8 cellular contexts compared by ENCODE assay signal in the genomic region with DNA sequence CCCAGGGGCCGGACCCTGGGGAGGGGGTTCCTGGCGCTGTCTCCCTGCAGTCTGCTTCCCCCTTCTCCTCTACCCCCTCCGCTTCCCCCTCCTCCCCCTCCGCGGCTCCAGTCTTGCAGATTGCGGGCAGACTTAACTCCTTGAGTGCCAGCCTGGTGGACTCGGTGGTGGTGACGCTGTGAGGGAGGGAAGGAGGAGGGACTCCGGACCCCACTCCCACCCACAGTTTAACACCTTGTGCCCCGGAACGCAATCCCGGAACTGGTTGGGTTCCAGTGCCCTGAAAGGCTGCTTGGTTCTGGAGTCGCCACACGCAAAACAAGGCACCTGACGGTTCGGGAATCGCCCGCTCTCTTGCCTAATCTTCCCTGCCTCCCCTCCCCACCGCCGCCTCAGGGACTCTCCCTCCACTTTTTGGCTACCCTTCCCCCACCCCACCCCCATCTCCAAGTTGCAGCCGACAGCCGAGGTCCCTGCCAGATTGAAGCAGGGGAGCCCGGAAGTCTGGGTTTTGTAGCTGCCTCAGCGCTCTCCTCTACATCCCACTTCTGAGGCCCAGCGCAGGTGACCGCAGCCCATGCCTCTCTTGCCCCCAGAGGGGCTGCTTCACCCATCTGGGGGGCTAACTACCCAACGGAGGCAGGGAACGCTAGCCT. TPM values are rescaled to one million over a fixed set of nuclear protein-coding genes. Genes with fewer than 3 reads are reported as not detected.
DNase-seq lines count a peak whose midpoint lies in the region; ATAC-seq and TF ChIP-seq lines count a peak whose summit lies in the region.

No MANE protein-coding gene starts in this region.

- BruUV-seq in OCI-LY7 (replicated peaks; lab: Mats Ljungman, UMichigan), result no TSS peak

- WGBS in esophagus, 2 donors, result 0% methylated on average over 24 to 26 of the region's 28 CpGs

- DNase-seq in HT-29 (ENCODE audit: low spot score), result peak; percentile 92
- peak; percentile 84 for DNase-seq in OCI-LY7 (ENCODE audit: low spot score)
- DNase-seq in activated T-cell treated with anti-CD3 and anti-CD28 coated beads, Interleukin-2, amount 50 U/mL, for 1 hour, result peak; percentile 82
- DNase-seq in mucosa of gallbladder (ENCODE audit: low spot score), result peak; percentile 88
- peak; percentile 82 for DNase-seq in stimulated activated naive CD8-positive, alpha-beta T cell treated with anti-CD3 and anti-CD28 coated beads, Interleukin-15, Interleukin-2, amounts not matched to agents 100 U/mL and 50 U/mL, for 24 hours

- no peaks in the 10 kb centered on the region for H3K36me3 ChIP-seq in BLaER1 treated with 17β-estradiol and CSF1 and Interleukin-3, amounts not matched to agents 10 nM and 100 nM
- H3K36me3 ChIP-seq in OCI-LY7 (ENCODE audit: insufficient read depth, low read length) (no peaks in the 10 kb centered on the region), esophagus (ENCODE audit: control insufficient read depth in 2 of 2, insufficient read depth in 2 of 2, low read length in 1 of 2) (no peaks in the 10 kb centered on the region)

- H3K9ac ChIP-seq in BLaER1 treated with 17β-estradiol and CSF1 and Interleukin-3, amounts not matched to agents 10 nM and 100 nM, result peak overlapping the region; percentile 76 to 95 (median 81)

- no peaks in the 10 kb centered on the region for H3K27me3 ChIP-seq in BLaER1 treated with 17β-estradiol and CSF1 and Interleukin-3, amounts not matched to agents 10 nM and 100 nM
- H3K27me3 ChIP-seq in esophagus (ENCODE audit: control insufficient read depth in 1 of 2, insufficient read depth in 2 of 2, low read length in 2 of 2), result no peaks in the 10 kb centered on the region

- TF ChIP-seq CTCF in OCI-LY7 (conservative IDR thresholded peaks at IDR 0.05; ENCODE audit: low read length), result no peak

- H3K4me1 ChIP-seq in BLaER1 treated with 17β-estradiol and CSF1 and Interleukin-3, amounts not matched to agents 10 nM and 100 nM, result peaks cover 34 to 68% (median 59%) of the 10 kb centered on the region in 10 experiments
- H3K4me1 ChIP-seq in OCI-LY7 (ENCODE audit: insufficient read depth, low read length, poor library complexity, severe bottlenecking) (peaks cover 34% of the 10 kb centered on the region), esophagus (ENCODE audit: control insufficient read depth in 2 of 2, insufficient read depth in 2 of 2, low read length in 1 of 2) (peaks cover 0 to 10% of the 10 kb centered on the region in 2 donors)

- peak; percentile 12 for ATAC-seq in stimulated activated naive CD8-positive, alpha-beta T cell treated with anti-CD3 and anti-CD28 coated beads, Interleukin-15, Interleukin-2, amounts not matched to agents 100 U/mL and 50 U/mL, for 24 hours
- no peak for ATAC-seq in HG02763 (IDR thresholded peaks at IDR 0.05; ENCODE audit: unreplicated experiment)

- no peaks in the 10 kb centered on the region for H3K9me3 ChIP-seq in BLaER1 treated with 17β-estradiol and CSF1 and Interleukin-3, amounts not matched to agents 10 nM and 100 nM (replicated peaks in 1 of 11)
- H3K9me3 ChIP-seq in OCI-LY7 (ENCODE audit: low read length), result no peaks in the 10 kb centered on the region
- H3K9me3 ChIP-seq in esophagus (ENCODE audit: control insufficient read depth in 2 of 2, insufficient read depth in 1 of 2, low read depth in 1 of 2, low read length in 1 of 2), result no peaks in the 10 kb centered on the region

- peaks cover 0 to 7% (median 0%) of the 10 kb centered on the region in 11 experiments; a peak in 6 of 22 replicates for H4K20me1 ChIP-seq in BLaER1 treated with 17β-estradiol and CSF1 and Interleukin-3, amounts not matched to agents 10 nM and 100 nM
- no peaks in the 10 kb centered on the region for H4K20me1 ChIP-seq in OCI-LY7 (ENCODE audit: insufficient read depth, low read length)

- H3K27ac ChIP-seq in BLaER1 treated with 17β-estradiol and CSF1 and Interleukin-3, amounts not matched to agents 10 nM and 100 nM, result peak overlapping the region; percentile 56 to 92 (median 85); a peak in 21 of 22 replicates
- H3K27ac ChIP-seq in OCI-LY7 (ENCODE audit: low read depth, low read length, poor library complexity, severe bottlenecking), result peak overlapping the region; percentile 76
- H3K27ac ChIP-seq in esophagus (ENCODE audit: low read depth in 2 of 2, low read length in 1 of 2), result peak overlapping the region; percentile 97

- peak overlapping the region; percentile 95 to 100 (median 98) for H3K4me2 ChIP-seq in BLaER1 treated with 17β-estradiol and CSF1 and Interleukin-3, amounts not matched to agents 10 nM and 100 nM
- H3K4me2 ChIP-seq in OCI-LY7 (ENCODE audit: low read length), result peak overlapping the region; percentile 87

- H3K79me2 ChIP-seq in OCI-LY7 (ENCODE audit: insufficient read depth, low read depth, low read length), result peaks cover 6% of the 10 kb centered on the region; the same call in 1 of the 2 replicates

- intact Hi-C loops in OCI-LY7 (cut with micrococcal nuclease; ENCODE audit: unreplicated experiment), result loop anchor here (1.0 to 2.0 kb wide), 5 partner anchors 22 to 239 kb away; partner anchors contain the start of gene UPK2

- POLR2A ChIA-PET in OCI-LY7 (lab: Charles Lee), result interaction anchor here (0.6 to 2.3 kb wide), 7 partner anchors 11 to 1213 kb away, joined by 3 to 13 read pairs (median 3); no protein-coding TSS in a partner anchor

- peak overlapping the region; percentile 66 to 81 (median 77) for H3K4me3 ChIP-seq in BLaER1 treated with 17β-estradiol and CSF1 and Interleukin-3, amounts not matched to agents 10 nM and 100 nM
- H3K4me3 ChIP-seq in OCI-LY7 (ENCODE audit: low read depth, low read length, poor library complexity, severe bottlenecking) (peak overlapping the region; percentile 71), esophagus (ENCODE audit: low read depth in 1 of 2, low read length in 2 of 2) (peak overlapping the region; percentile 49 to 65)

- peak overlapping the region; percentile 48; the same call in 1 of the 2 replicates for H2AFZ ChIP-seq in OCI-LY7 (ENCODE audit: low read length)

- CTCF ChIA-PET in OCI-LY7 (lab: Charles Lee; ENCODE audit: unreplicated experiment), result interaction anchor here (0.5 to 3.2 kb wide), 7 partner anchors 13 to 44 kb away, joined by 3 to 31 read pairs (median 8); no protein-coding TSS in a partner anchor

- H3K9me2 ChIP-seq in OCI-LY7 (ENCODE audit: insufficient read depth, low read length), result no peaks in the 10 kb centered on the region

RNA-seq across cellular contexts. Expression of gene BCL9L, which starts 3.9 kb away (rescaled TPM):
- 77.9 and 94.4 TPM in 2 replicates for total RNA-seq in HT-29 (2014; rRNA removed; shearing (Covaris generic))
- total RNA-seq in OCI-LY7 (2014; rRNA removed; shearing (Covaris generic)), result 3.7 and 6.4 TPM in 2 replicates
- total RNA-seq in OCI-LY7 (2022), result 14.8 and 16.6 TPM in 2 replicates
- polyA plus RNA-seq in esophagus, result 10 to 100 TPM in 1 of 2 donors, 1 to 10 TPM in 1; 8.5 to 30.4 TPM
- total RNA-seq in mucosa of gallbladder, result 107 TPM

RNA-seq across cellular contexts. Expression of gene UPK2, which starts 26.5 kb away (rescaled TPM):
- 0.31 TPM in 1 of 2 replicates, not detected in the other for total RNA-seq in HT-29 (2014; rRNA removed; shearing (Covaris generic))
- total RNA-seq in OCI-LY7 (2014; rRNA removed; shearing (Covaris generic)), result 0.28 TPM in 1 of 2 replicates, not detected in the other
- total RNA-seq in OCI-LY7 (2022), result 0.34 TPM in 1 of 2 replicates, not detected in the other
- 10 to 100 TPM in 1 of 2 donors, 1 to 10 TPM in 1; 1.1 to 11.2 TPM for polyA plus RNA-seq in esophagus
- total RNA-seq in mucosa of gallbladder, result not detected

RNA-seq across cellular contexts. Expression of gene FOXR1, which starts 41.9 kb away (rescaled TPM):
- not detected in 2 replicates for total RNA-seq in HT-29 (2014; rRNA removed; shearing (Covaris generic))
- not detected in 2 replicates for total RNA-seq in OCI-LY7 (2014; rRNA removed; shearing (Covaris generic))
- total RNA-seq in OCI-LY7 (2022) (not detected in 2 replicates), mucosa of gallbladder (not detected)
- polyA plus RNA-seq in esophagus, result not detected

RNA-seq across cellular contexts. Expression of gene CXCR5, which starts 45.9 kb away (rescaled TPM):
- total RNA-seq in HT-29 (2014; rRNA removed; shearing (Covaris generic)), result not detected in 2 replicates
- total RNA-seq in OCI-LY7 (2014; rRNA removed; shearing (Covaris generic)), result 1.4 and 3.3 TPM in 2 replicates
- 7.1 and 7.3 TPM in 2 replicates for total RNA-seq in OCI-LY7 (2022)
- under 1 TPM; 0.11 to 0.18 TPM for polyA plus RNA-seq in esophagus
- 0.06 TPM for total RNA-seq in mucosa of gallbladder
